38 cellular contexts compared by ENCODE assay signal in genomic region chr9:137015540-137015930, GRCh38. TPM values are rescaled to one million over a fixed set of nuclear protein-coding genes. Genes with fewer than 3 reads are reported as not detected.
"Had no signal": no experiment of that assay in that cellular context is flagged by ENCODE, and none has a peak within 500 bp of the region (broad histone marks: within the 10 kb centered on the region; RNA-seq: fewer than 3 reads in every experiment).

No MANE protein-coding gene starts in this region.

- H3K9me3 ChIP-seq: MG63 had no signal

- H3K27me3 ChIP-seq: MG63 had no signal

- H3K4me3 ChIP-seq: MG63 had no signal

- DNase-seq: Karpas-422, Kasumi-1, MG63, MM.1S, MV-4-11, NCI-H1048, NCI-H1092, NCI-H1092 treated with DMSO at 0.1 percent for 48 hours, NCI-H1105, NCI-H1105 treated with DMSO at 0.1 percent for 48 hours, NCI-H1417, NCI-H1417 treated with DMSO at 0.1 percent for 48 hours, NCI-H1436, NCI-H1436 treated with DMSO at 0.1 percent for 48 hours, NCI-H146, NCI-H1694, NCI-H1694 treated with DMSO at 0.1 percent for 48 hours, NCI-H187, NCI-H187 treated with DMSO at 0.1 percent for 48 hours, NCI-H1930, NCI-H2029, NCI-H2029 treated with DMSO at 0.1 percent for 48 hours, NCI-H2081, NCI-H2081 treated with DMSO at 0.1 percent for 48 hours, NCI-H2107, NCI-H2171, NCI-H2171 treated with DMSO at 0.1 percent for 48 hours, NCI-H2227 treated with DMSO at 0.1 percent for 48 hours, NCI-H226, NCI-H345, NCI-H446, NCI-H446 treated with DMSO at 0.1 percent for 48 hours, NCI-H510A, NCI-H510A treated with DMSO at 0.1 percent for 48 hours, NCI-H524 had no signal

- H3K36me3 ChIP-seq: MG63 had no signal

RNA-seq across cellular contexts. Expression of gene FUT7, which starts 16.4 kb away (rescaled TPM):
- total RNA-seq: LHCN-M2, M059J, NCI-H460 had no signal
